Comparison of ENCODE assay signal across 29 cellular contexts in the genomic region with DNA sequence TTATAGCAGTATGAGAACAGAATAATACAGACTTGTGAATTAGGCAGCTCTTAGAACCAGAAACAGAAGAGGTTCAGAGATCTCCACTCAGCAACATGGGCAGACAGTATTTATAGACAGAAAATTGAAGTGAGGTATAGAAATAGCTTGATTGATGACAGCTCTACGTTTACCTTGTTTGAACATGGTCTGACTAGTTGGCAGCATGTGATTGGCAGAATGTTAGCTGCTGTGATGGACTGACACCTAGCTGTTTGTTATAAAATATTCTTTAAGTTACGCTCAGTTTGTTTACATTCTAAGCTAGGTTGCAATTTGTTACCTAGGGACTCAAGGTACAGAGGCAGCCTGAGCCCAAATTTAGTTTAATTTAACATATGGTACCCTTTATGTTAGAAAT.
"Had no signal": no experiment of that assay in that cellular context is flagged by ENCODE, and none has a peak within 500 bp of the region (broad histone marks: within the 10 kb centered on the region; RNA-seq: fewer than 3 reads in every experiment).

No MANE protein-coding gene starts in this region.

- H3K4me3 ChIP-seq: colonic mucosa, esophagus muscularis mucosa, gastroesophageal sphincter, heart left ventricle, hepatocyte, left lung, mucosa of descending colon, neural progenitor cell, prostate gland, right atrium auricular region, smooth muscle cell, stomach, thyroid gland had no signal

- ATAC-seq: foreskin keratinocyte; gastroesophageal sphincter; heart left ventricle; left lung; mucosa of descending colon; natural killer cell treated with Interleukin-12 subunit alpha and Interleukin-12 subunit beta and Interleukin-15 and Interleukin-18, amount 100 ng/mL, for 72 hours; sciatic nerve had no signal

- H3K4me1 Mint-ChIP-seq: endodermal cell, mesothelial cell of epicardium, naive B cell, neural progenitor cell had no signal

- H3K36me3 Mint-ChIP-seq: naive B cell; natural killer cell treated with Interleukin-12 subunit alpha and Interleukin-12 subunit beta and Interleukin-15 and Interleukin-18, amount 100 ng/mL, for 72 hours had no signal

- H3K27me3 Mint-ChIP-seq: dendritic cell treated with granulocyte-macrophage colony-stimulating factor and Interleukin-4, amounts not matched to agents 40 ng/mL and 50 ng/mL, for 4 days; naive B cell; natural killer cell treated with Interleukin-12 subunit alpha and Interleukin-12 subunit beta and Interleukin-15 and Interleukin-18, amount 100 ng/mL, for 72 hours had no signal

- DNase-seq: colonic mucosa; effector CD8-positive, alpha-beta T cell; endodermal cell; foreskin keratinocyte; heart left ventricle; kidney; left lung; mesenchymal stem cell; mucosa of descending colon; naive B cell; stimulated activated CD4-positive, alpha-beta T cell treated with anti-CD3 and anti-CD28 coated beads, Interleukin-12 subunit alpha, Interleukin-12 subunit beta, amount 100 ng/mL, for 4 hours; stimulated activated CD4-positive, alpha-beta T cell treated with anti-CD3 and anti-CD28 coated beads, Interleukin-1b, Interleukin-23, amount 100 ng/mL, for 48 hours; stimulated activated CD4-positive, alpha-beta T cell treated with anti-CD3 and anti-CD28 coated beads, Interleukin-4, amount 100 ng/mL, for 1 hour; stimulated activated CD8-positive, alpha-beta memory T cell treated with anti-CD3 and anti-CD28 coated beads, Interleukin-4, amount 100 ng/mL, for 48 hours; stimulated activated naive CD4-positive, alpha-beta T cell treated with Interleukin-2 at 50 U/mL for 16 hours; stomach; thyroid gland; trophoblast cell had no signal

- H3K27ac Mint-ChIP-seq: dendritic cell treated with granulocyte-macrophage colony-stimulating factor and Interleukin-4, amounts not matched to agents 40 ng/mL and 50 ng/mL, for 4 days; endodermal cell; mesothelial cell of epicardium; naive B cell; natural killer cell treated with Interleukin-12 subunit alpha and Interleukin-12 subunit beta and Interleukin-15 and Interleukin-18, amount 100 ng/mL, for 72 hours; neural progenitor cell had no signal

- H3K4me3 Mint-ChIP-seq: dendritic cell treated with granulocyte-macrophage colony-stimulating factor and Interleukin-4, amounts not matched to agents 40 ng/mL and 50 ng/mL, for 4 days; endodermal cell; mesothelial cell of epicardium; naive B cell; natural killer cell treated with Interleukin-12 subunit alpha and Interleukin-12 subunit beta and Interleukin-15 and Interleukin-18, amount 100 ng/mL, for 72 hours; neural progenitor cell had no signal
